11 cellular contexts compared by ENCODE assay signal in genomic region chr4:173506780-173507211, GRCh38. TPM values are rescaled to one million over a fixed set of nuclear protein-coding genes. Genes with fewer than 3 reads are reported as not detected.
DNase-seq lines count a peak whose midpoint lies in the region; ATAC-seq and TF ChIP-seq lines count a peak whose summit lies in the region.
"Had no signal": no experiment of that assay in that cellular context is flagged by ENCODE, and none has a peak within 500 bp of the region (broad histone marks: within the 10 kb centered on the region; RNA-seq: fewer than 3 reads in every experiment).

No MANE protein-coding gene starts in this region.

- H3K36me3 ChIP-seq in endodermal cell (ENCODE audit: control insufficient read depth, insufficient read depth, low read length) (no peaks in the 10 kb centered on the region), prostate gland (no peaks in the 10 kb centered on the region)

- TF ChIP-seq CTCF in endodermal cell (conservative IDR thresholded peaks at IDR 0.05) (no peak), osteocyte (IDR thresholded peaks at IDR 0.05) (no peak), prostate gland (IDR thresholded peaks at IDR 0.05) (no peak)

- peak overlapping the region; percentile 67 for H3K4me3 ChIP-seq in endodermal cell (ENCODE audit: low read length)
- no peak overlapping the region for H3K4me3 ChIP-seq in prostate gland
- H3K4me3 ChIP-seq: body of pancreas had no signal

- H3K9me3 Mint-ChIP-seq in endodermal cell (peaks cover 9% of the 10 kb centered on the region), osteocyte (ENCODE audit: unreplicated experiment) (no peaks in the 10 kb centered on the region)

- H3K4me1 ChIP-seq in endodermal cell (ENCODE audit: control insufficient read depth, insufficient read depth, low read length) (no peaks in the 10 kb centered on the region), prostate gland (replicated peaks) (no peaks in the 10 kb centered on the region)

- ATAC-seq in GM18873 (IDR thresholded peaks at IDR 0.05; ENCODE audit: low FRiP score, unreplicated experiment) = peak; percentile 23
- ATAC-seq in HG03097 (IDR thresholded peaks at IDR 0.05; ENCODE audit: low FRiP score, unreplicated experiment) = peak; percentile 10
- no peak for ATAC-seq in HG03521 (IDR thresholded peaks at IDR 0.05; ENCODE audit: unreplicated experiment)
- ATAC-seq: body of pancreas had no signal

- H3K27me3 Mint-ChIP-seq in endodermal cell (ENCODE audit: insufficient read depth) (peaks cover 100% of the 10 kb centered on the region), osteocyte (ENCODE audit: unreplicated experiment) (peaks cover 86% of the 10 kb centered on the region)

- H3K27me3 ChIP-seq in endodermal cell (ENCODE audit: control insufficient read depth, insufficient read depth, low read length, poor library complexity, severe bottlenecking) (peaks cover 100% of the 10 kb centered on the region), prostate gland (replicated peaks; ENCODE audit: insufficient read depth) (peaks cover 43% of the 10 kb centered on the region)
- H3K27me3 ChIP-seq: body of pancreas had no signal

- H3K9me3 ChIP-seq in endodermal cell (ENCODE audit: control insufficient read depth, low read length) (no peaks in the 10 kb centered on the region), prostate gland (no peaks in the 10 kb centered on the region)
- H3K9me3 ChIP-seq: body of pancreas had no signal

- WGBS in endodermal cell (ENCODE audit: insufficient coverage in 1 of 2, insufficient read length in 1 of 2), 2 experiments = 5% methylated on average over 16 to 26 of the region's 26 CpGs
- WGBS in prostate gland = 6% methylated on average over 26 of the region's 26 CpGs

- intact Hi-C loops in prostate gland (cut with DNase I) = loop anchor here (5.0 to 10.0 kb wide), 2 partner anchors 478 to 616 kb away; no protein-coding TSS in a partner anchor

- no peak overlapping the region for H3K27ac ChIP-seq in endodermal cell (ENCODE audit: low read depth, low read length)
- no peak overlapping the region for H3K27ac ChIP-seq in prostate gland
- H3K27ac ChIP-seq: body of pancreas had no signal

- H3K27ac Mint-ChIP-seq in endodermal cell (no peak overlapping the region), osteocyte (ENCODE audit: unreplicated experiment) (no peak overlapping the region)

- H3K4me1 Mint-ChIP-seq in endodermal cell (peaks cover 13% of the 10 kb centered on the region), osteocyte (ENCODE audit: unreplicated experiment) (peaks cover 10% of the 10 kb centered on the region)

- DNase-seq in endodermal cell (peak; percentile 71), osteocyte (ENCODE audit: extremely low spot score, unreplicated experiment) (peak; percentile 80), prostate gland (ENCODE audit: low spot score) (no peak), cerebellum (ENCODE audit: low spot score) (no peak), HK-2 (ENCODE audit: unreplicated experiment) (no peak)
- DNase-seq: body of pancreas, KG1, kidney had no signal

- H3K9ac ChIP-seq in endodermal cell (ENCODE audit: extremely low read depth, low read length, poor library complexity, severe bottlenecking) = no peak overlapping the region

- H3K36me3 Mint-ChIP-seq in endodermal cell (ENCODE audit: low read depth) (peaks cover 4% of the 10 kb centered on the region), osteocyte (ENCODE audit: unreplicated experiment) (peaks cover 2% of the 10 kb centered on the region)

- no peak for TF ChIP-seq POLR2A in prostate gland (IDR thresholded peaks at IDR 0.05)

- H3K4me3 Mint-ChIP-seq in endodermal cell (peak overlapping the region; percentile 52), osteocyte (ENCODE audit: unreplicated experiment) (peak overlapping the region; percentile 50)

RNA-seq across cellular contexts. Expression of gene HAND2, which starts 23.2 kb away (rescaled TPM):
- total RNA-seq in endodermal cell (not detected), osteocyte (not detected in 2 replicates), prostate gland (1 to 10 TPM in 1 of 2 donors, not detected in 1; 7.5 TPM), cerebellum (not detected)
- 2.0 TPM for polyA plus RNA-seq in endodermal cell (2013, experiment 1 of 2)
- 2.0 TPM for polyA plus RNA-seq in endodermal cell (2013, experiment 2 of 2)

Comparison
In these comparisons a context has a peak if more than half of its experiments do, and no peak if none do; other contexts are left out.
1. DNase-seq: peak in endodermal cell (single experiment) and osteocyte (single experiment); none in prostate gland (single experiment), cerebellum (single experiment) and HK-2 (single experiment).